In the genomic region with DNA sequence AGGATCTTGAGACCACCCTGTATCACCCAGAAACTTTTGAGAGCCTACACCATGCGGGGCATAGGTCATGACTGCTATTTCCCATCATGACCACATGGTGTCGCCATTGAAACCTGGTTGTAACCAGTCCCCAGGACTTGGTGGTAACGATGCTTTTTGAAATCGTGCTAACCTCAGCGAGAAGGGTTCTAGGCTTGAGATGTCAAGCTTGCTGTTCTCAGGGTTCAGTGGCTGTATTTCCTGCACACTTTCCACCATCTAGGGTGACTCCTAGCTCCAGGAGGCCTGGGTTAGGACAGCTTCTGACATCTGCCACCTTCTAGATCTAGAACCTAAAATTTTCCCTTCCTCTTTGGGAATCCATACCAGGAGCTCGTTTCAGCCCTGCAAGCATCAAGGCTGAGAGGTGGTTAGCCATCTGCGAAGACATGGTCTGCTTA, we compare ENCODE assay signal across 8 cellular contexts. TPM values are rescaled to one million over a fixed set of nuclear protein-coding genes. Genes with fewer than 3 reads are reported as not detected.
A peak's percentile ranks its signal among the peaks of the same experiment; 100 is the strongest.
DNase-seq lines count a peak whose midpoint lies in the region; ATAC-seq, FAIRE-seq and TF ChIP-seq lines count a peak whose summit lies in the region.

No MANE protein-coding gene starts in this region.

- H3K27ac Mint-ChIP-seq in natural killer cell treated with Interleukin-12 subunit alpha and Interleukin-12 subunit beta and Interleukin-15 and Interleukin-18, amount 100 ng/mL, for 72 hours: no peak overlapping the region

- H3K27me3 ChIP-seq in testis: no peaks in the 10 kb centered on the region

- DNase-seq in D721Med (ENCODE audit: insufficient read length, low spot score) (peak; percentile 78), HuH-7 (ENCODE audit: low spot score) (peak; percentile 72), OCI-M1 (lab: John Stamatoyannopoulos, UW) (peak; percentile 84), fibroblast of gingiva (ENCODE audit: low read depth) (peak; percentile 49), testis (peak; percentile 80)
- peak; percentile 46 for DNase-seq in activated T-cell treated with anti-CD3 and anti-CD28 coated beads, Interleukin-2, amount 50 U/mL, for 1 hour
- DNase-seq in natural killer cell treated with Interleukin-12 subunit alpha and Interleukin-12 subunit beta and Interleukin-15 and Interleukin-18, amount 100 ng/mL, for 72 hours (ENCODE audit: low spot score): no peak

- H3K9me3 ChIP-seq in testis: no peaks in the 10 kb centered on the region

- peak; percentile 93 for FAIRE-seq in D721Med (lab: Jason Lieb, UNC)

- H3K4me3 ChIP-seq in testis: no peak overlapping the region

- H3K4me1 ChIP-seq in testis: no peaks in the 10 kb centered on the region

- H3K4me1 Mint-ChIP-seq in natural killer cell treated with Interleukin-12 subunit alpha and Interleukin-12 subunit beta and Interleukin-15 and Interleukin-18, amount 100 ng/mL, for 72 hours (ENCODE audit: low read depth in 2 of 2): peaks cover 0 to 2% of the 10 kb centered on the region in 2 donors

- H3K36me3 ChIP-seq in testis (ENCODE audit: low read depth, missing control alignments): no peaks in the 10 kb centered on the region

- peaks cover 0 to 3% of the 10 kb centered on the region in 2 donors for H3K27me3 Mint-ChIP-seq in natural killer cell treated with Interleukin-12 subunit alpha and Interleukin-12 subunit beta and Interleukin-15 and Interleukin-18, amount 100 ng/mL, for 72 hours

- no peaks in the 10 kb centered on the region for H3K36me3 Mint-ChIP-seq in natural killer cell treated with Interleukin-12 subunit alpha and Interleukin-12 subunit beta and Interleukin-15 and Interleukin-18, amount 100 ng/mL, for 72 hours

- TF ChIP-seq POLR2A in testis (IDR thresholded peaks at IDR 0.05): no peak

- TF ChIP-seq CTCF in D721Med (IDR thresholded peaks at IDR 0.05; ENCODE audit: insufficient read depth, missing control alignments) (peak; percentile 59), testis (IDR thresholded peaks at IDR 0.05) (peak; percentile 78 to 80 (median 78))

- ATAC-seq in natural killer cell treated with Interleukin-12 subunit alpha and Interleukin-12 subunit beta and Interleukin-15 and Interleukin-18, amount 100 ng/mL, for 72 hours: peak; percentile 84 to 91
- no peak for ATAC-seq in HG02678 (IDR thresholded peaks at IDR 0.05; ENCODE audit: unreplicated experiment)

- no peaks in the 10 kb centered on the region for H3K9me3 Mint-ChIP-seq in natural killer cell treated with Interleukin-12 subunit alpha and Interleukin-12 subunit beta and Interleukin-15 and Interleukin-18, amount 100 ng/mL, for 72 hours

- no peak overlapping the region for H3K4me3 Mint-ChIP-seq in natural killer cell treated with Interleukin-12 subunit alpha and Interleukin-12 subunit beta and Interleukin-15 and Interleukin-18, amount 100 ng/mL, for 72 hours

- no peak overlapping the region for H3K27ac ChIP-seq in testis

- intact Hi-C loops in testis (cut with DNase I; ENCODE audit: low total_unique reads): no loop called here

- WGBS in testis, 2 donors: 10 to 17% methylated on average over 7 of the region's 7 CpGs

RNA-seq across cellular contexts. Expression of gene SPNS3, which starts 13.0 kb away (rescaled TPM):
- 1 to 10 TPM; 1.1 to 1.9 TPM for total RNA-seq in natural killer cell treated with Interleukin-12 subunit alpha and Interleukin-12 subunit beta and Interleukin-15 and Interleukin-18, amount 100 ng/mL, for 72 hours
- 1 to 10 TPM in 1 of 2 donors, under 1 TPM in 1; 0.39 to 1.4 TPM for total RNA-seq in testis
- 0.75 TPM for polyA plus RNA-seq in testis (ENCODE audit: insufficient read depth, low read depth, low replicate concordance)

RNA-seq across cellular contexts. Expression of gene UBE2G1, which starts 54.2 kb away (rescaled TPM):
- total RNA-seq in natural killer cell treated with Interleukin-12 subunit alpha and Interleukin-12 subunit beta and Interleukin-15 and Interleukin-18, amount 100 ng/mL, for 72 hours: 10 to 100 TPM; 55.3 to 82.5 TPM
- total RNA-seq in testis: 10 to 100 TPM; 60.7 to 66.1 TPM
- 50.1 TPM for polyA plus RNA-seq in testis (ENCODE audit: insufficient read depth, low read depth, low replicate concordance)
